In genomic region chr4:30714408-30715031, GRCh38 we compare ENCODE assay signal across 8 cellular contexts. TPM values are rescaled to one million over a fixed set of nuclear protein-coding genes. Genes with fewer than 3 reads are reported as not detected.
DNase-seq lines count a peak whose midpoint lies in the region; ATAC-seq and TF ChIP-seq lines count a peak whose summit lies in the region.

No MANE protein-coding gene starts in this region.

- no peak overlapping the region for H3K27ac ChIP-seq in psoas muscle

- H3K27me3 ChIP-seq in psoas muscle (ENCODE audit: insufficient read depth in 3 of 3, low read length in 2 of 3) = peaks cover 0 to 34% (median 5%) of the 10 kb centered on the region in 3 donors

- peak; percentile 65 for ATAC-seq in HG03378 (IDR thresholded peaks at IDR 0.05; ENCODE audit: unreplicated experiment)
- no peak for ATAC-seq in psoas muscle
- ATAC-seq in HG03469 (IDR thresholded peaks at IDR 0.05; ENCODE audit: unreplicated experiment) = no peak
- ATAC-seq in activated CD4-positive, CD25-positive, alpha-beta regulatory T cell treated with anti-CD3 and anti-CD28 coated beads, Interleukin-2, amount 50 U/mL, for 24 hours = no peak

- in situ Hi-C loops in SK-MEL-5 (cut with HindIII; ENCODE audit: low pct_unique_long_range_greater_than_20kb, low sequenced_read_pairs) = no loop called here

- 35 to 50% (median 36%) methylated on average over 6 of the region's 6 CpGs for WGBS in psoas muscle, 3 donors

- H3K4me3 ChIP-seq in fibroblast of the aortic adventitia (ENCODE audit: low read depth, low read length) = no peak overlapping the region
- no peak overlapping the region for H3K4me3 ChIP-seq in psoas muscle

- TF ChIP-seq CTCF in GM10266 (IDR thresholded peaks at IDR 0.05; ENCODE audit: control insufficient read depth, insufficient read depth, low read depth, missing control alignments) (peak; percentile 57), fibroblast of the aortic adventitia (IDR thresholded peaks at IDR 0.05; ENCODE audit: insufficient read depth, low read length) (peak; percentile 90), psoas muscle (IDR thresholded peaks at IDR 0.05) (peak; percentile 39)

- H3K4me1 ChIP-seq in psoas muscle = no peaks in the 10 kb centered on the region

- no peaks in the 10 kb centered on the region for H3K36me3 ChIP-seq in psoas muscle (ENCODE audit: insufficient read depth in 1 of 2, low read depth in 1 of 2)

- DNase-seq in GM10266 (ENCODE audit: extremely low spot score) = peak; percentile 20
- DNase-seq in SK-MEL-5 (ENCODE audit: low read depth, low spot score) = peak; percentile 79
- DNase-seq in fibroblast of the aortic adventitia (ENCODE audit: low read depth) = peak; percentile 78
- DNase-seq in psoas muscle = no peak
- DNase-seq in activated CD4-positive, alpha-beta T cell treated with anti-CD3 and anti-CD28 coated beads for 1 hour = no peak

- H3K9me3 ChIP-seq in psoas muscle = no peaks in the 10 kb centered on the region

- intact Hi-C loops in psoas muscle (cut with DNase I) = no loop called here

RNA-seq across cellular contexts. Expression of gene PCDH7, which starts 5.6 kb away (rescaled TPM):
- total RNA-seq in SK-MEL-5 (2014; rRNA removed; shearing (Covaris generic)) = 36.8 and 40.5 TPM in 2 replicates
- polyA plus RNA-seq in SK-MEL-5 (2015; cell fraction: cytosol; rRNA removed) = 53.0 and 70.2 TPM in 2 replicates
- 29.9 and 37.7 TPM in 2 replicates for polyA plus RNA-seq in SK-MEL-5 (2015; cell fraction: nucleus; rRNA removed)
- total RNA-seq in fibroblast of the aortic adventitia (ENCODE audit: low replicate concordance) (63.0 and 172 TPM in 2 replicates), psoas muscle (1 to 10 TPM in 1 of 4 donors, under 1 TPM in 3; 0.55 to 1.6 (median 0.63) TPM)
- polyA plus RNA-seq in psoas muscle = under 1 TPM; 0.04 to 0.19 (median 0.06) TPM

Comparison
In these comparisons a context has a peak if more than half of its experiments do, and no peak if none do; other contexts are left out.
1. DNase-seq: peak in GM10266 (single experiment), SK-MEL-5 (single experiment) and fibroblast of the aortic adventitia (single experiment); none in psoas muscle (0 of 2) and activated CD4-positive, alpha-beta T cell treated with anti-CD3 and anti-CD28 coated beads for 1 hour (single experiment).
2. CTCF ChIP-seq: peak in every context shown above with its lines; median percentile 90 in fibroblast of the aortic adventitia; 57 in GM10266; 39 in psoas muscle.
3. RNA of gene PCDH7, which starts 5.6 kb away (total RNA-seq): 63.0 to 172 TPM in fibroblast of the aortic adventitia and 36.8 to 40.5 TPM in SK-MEL-5; 0.55 to 1.6 TPM in psoas muscle; every median in the first group is over 10 times any median in the second.